In the genomic region with DNA sequence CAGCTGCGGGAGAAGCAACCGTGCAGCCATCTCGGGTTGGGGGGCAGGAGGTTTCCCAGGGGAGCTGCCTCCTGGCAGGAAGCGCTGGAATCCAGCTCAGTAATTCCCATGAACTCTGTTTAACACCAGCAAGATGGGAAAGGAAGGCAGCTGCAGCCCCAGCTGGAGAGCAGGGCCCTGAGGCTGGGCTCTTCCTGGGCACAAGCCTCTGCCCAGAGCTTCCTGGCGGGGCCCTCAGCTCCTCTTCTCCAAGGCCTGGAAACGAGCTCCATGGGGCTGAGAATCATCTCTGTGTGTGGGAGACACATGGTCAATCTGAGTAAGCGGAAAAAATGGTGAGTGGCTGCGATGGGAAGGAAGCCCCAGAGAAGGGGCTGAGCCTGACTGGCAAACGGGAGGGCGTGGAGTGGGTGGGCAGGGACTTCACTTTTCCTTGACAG, we compare ENCODE assay signal across 8 cellular contexts. TPM values are rescaled to one million over a fixed set of nuclear protein-coding genes. Genes with fewer than 3 reads are reported as not detected.
DNase-seq lines count a peak whose midpoint lies in the region; ATAC-seq, FAIRE-seq and TF ChIP-seq lines count a peak whose summit lies in the region.

No MANE protein-coding gene starts in this region.

- no peak for DNase-seq in GM12891 (ENCODE audit: insufficient read length, low spot score)
- peak; percentile 25 for DNase-seq in RPMI8226
- DNase-seq in chondrocyte (ENCODE audit: low spot score): no peak
- DNase-seq in stimulated activated CD4-positive, alpha-beta T cell treated with anti-CD3 and anti-CD28 coated beads, Interleukin-1b, Interleukin-23, amount 100 ng/mL, for 48 hours: peak; percentile 58
- DNase-seq in GM23338 (ENCODE audit: low spot score): no peak
- no peak for DNase-seq in ascending aorta (ENCODE audit: low spot score in 2 of 2)

- intact Hi-C loops in ascending aorta (cut with DNase I): no loop called here

- no peaks in the 10 kb centered on the region for H3K27me3 Mint-ChIP-seq in chondrocyte (ENCODE audit: low read depth)
- H3K27me3 Mint-ChIP-seq in GM23338 (ENCODE audit: insufficient read depth, low read depth, poor library complexity): peaks cover 8% of the 10 kb centered on the region

- peaks cover 15% of the 10 kb centered on the region for H3K4me1 ChIP-seq in GM23338 (ENCODE audit: insufficient read depth)
- peaks cover 0 to 6% of the 10 kb centered on the region in 2 donors for H3K4me1 ChIP-seq in ascending aorta

- no peak for TF ChIP-seq CTCF in chondrocyte (IDR thresholded peaks at IDR 0.05)
- TF ChIP-seq CTCF in GM23338 (conservative IDR thresholded peaks at IDR 0.05; ENCODE audit: low read depth in 2 of 2): no peak
- no peak for TF ChIP-seq CTCF in ascending aorta (IDR thresholded peaks at IDR 0.05)

- H3K4me3 ChIP-seq in GM23338 (no peak overlapping the region), ascending aorta (no peak overlapping the region)

- H4K20me1 ChIP-seq in GM23338 (replicated peaks; ENCODE audit: insufficient read depth): no peaks in the 10 kb centered on the region; the same call in 1 of the 2 replicates

- FAIRE-seq in GM12891 (lab: Jason Lieb, UNC): peak; percentile 5

- H3K4me1 Mint-ChIP-seq in chondrocyte (ENCODE audit: low read depth) (peaks cover 32% of the 10 kb centered on the region), GM23338 (peaks cover 40% of the 10 kb centered on the region)

- no peak for ATAC-seq in HG03432 (IDR thresholded peaks at IDR 0.05; ENCODE audit: unreplicated experiment)
- no peak for ATAC-seq in GM21737 (IDR thresholded peaks at IDR 0.05; ENCODE audit: unreplicated experiment)
- no peak for ATAC-seq in GM23338

- H3K79me2 ChIP-seq in GM23338 (replicated peaks; ENCODE audit: insufficient read depth): peaks cover 10% of the 10 kb centered on the region

- H2AFZ ChIP-seq in GM23338: no peak overlapping the region

- H3K9me3 Mint-ChIP-seq in chondrocyte (ENCODE audit: low read depth) (peaks cover 3% of the 10 kb centered on the region), GM23338 (no peaks in the 10 kb centered on the region)

- no peaks in the 10 kb centered on the region for H3K9me3 ChIP-seq in ascending aorta

- no peak overlapping the region for H3K4me2 ChIP-seq in GM23338

- H3K27me3 ChIP-seq in GM23338 (ENCODE audit: insufficient read depth): no peaks in the 10 kb centered on the region
- no peaks in the 10 kb centered on the region for H3K27me3 ChIP-seq in ascending aorta

- peak overlapping the region; percentile 53 for H3K27ac Mint-ChIP-seq in chondrocyte (ENCODE audit: unreplicated experiment)
- H3K27ac Mint-ChIP-seq in GM23338: no peak overlapping the region; the same call in 1 of the 2 replicates

- no peak for TF ChIP-seq POLR2A in GM12891 (IDR thresholded peaks at IDR 0.05; ENCODE audit: low read depth, low read length)

- H3K36me3 ChIP-seq in GM23338 (ENCODE audit: insufficient read depth): peaks cover 6% of the 10 kb centered on the region; the same call in 1 of the 2 replicates
- peaks cover 0 to 21% of the 10 kb centered on the region in 2 donors for H3K36me3 ChIP-seq in ascending aorta

- H3K4me3 Mint-ChIP-seq in chondrocyte (ENCODE audit: unreplicated experiment): no peak overlapping the region
- H3K4me3 Mint-ChIP-seq in GM23338: no peak overlapping the region

- peaks cover 7% of the 10 kb centered on the region; the same call in 1 of the 2 replicates for H3F3A ChIP-seq in GM23338 (replicated peaks; ENCODE audit: low read depth)

- no peak overlapping the region for H3K27ac ChIP-seq in GM23338 (ENCODE audit: low read depth)
- H3K27ac ChIP-seq in ascending aorta: no peak overlapping the region

- peaks cover 2% of the 10 kb centered on the region for H3K36me3 Mint-ChIP-seq in chondrocyte (ENCODE audit: low read depth)
- peaks cover 19% of the 10 kb centered on the region for H3K36me3 Mint-ChIP-seq in GM23338 (ENCODE audit: low read depth)

- no peaks in the 10 kb centered on the region for H3K9me2 ChIP-seq in GM23338 (ENCODE audit: insufficient read depth)

TF ChIP-seq in GM12891, 5 proteins besides CTCF, POLR2A, EP300 and RAD21:
- no peak for TF ChIP-seq SPI1 (IDR thresholded peaks at IDR 0.05; ENCODE audit: low read depth, low read length)
- TF ChIP-seq POU2F2 (IDR thresholded peaks at IDR 0.05; ENCODE audit: low read depth, low read length): no peak
- no peak for TF ChIP-seq PAX5 (IDR thresholded peaks at IDR 0.05; ENCODE audit: insufficient read depth, low read length, severe bottlenecking)
- no peak for TF ChIP-seq POLR2AphosphoS5 (IDR thresholded peaks at IDR 0.05; ENCODE audit: low read depth, low read length)
- TF ChIP-seq TAF1 (IDR thresholded peaks at IDR 0.05; ENCODE audit: low read depth, low read length): no peak

TF ChIP-seq in GM23338, 12 proteins besides CTCF, POLR2A, EP300 and RAD21 (continues in another document):
- TF ChIP-seq JUNB (IDR thresholded peaks at IDR 0.05; ENCODE audit: unreplicated experiment): no peak
- no peak for TF ChIP-seq STAT1 (IDR thresholded peaks at IDR 0.05; ENCODE audit: unreplicated experiment)
- TF ChIP-seq REST (IDR thresholded peaks at IDR 0.05; ENCODE audit: unreplicated experiment): no peak

RNA-seq across cellular contexts. Expression of gene MRPL36, which starts 6.3 kb away (rescaled TPM):
- 107 TPM for polyA plus RNA-seq in GM12891 (2012; ENCODE audit: low read depth, missing spikeins)
- total RNA-seq in chondrocyte (37.4 to 50.8 TPM (median 48.3 TPM) in 3 replicates), ascending aorta (21.4 TPM)
- total RNA-seq in GM23338 (2014; rRNA removed; shearing (Covaris generic)): 47.5 and 79.9 TPM in 2 replicates
- polyA plus RNA-seq in GM23338 (2016; fragmentation: Nextera tagmentation; extraction: Ambion mirVana): 143 and 149 TPM in 2 replicates

RNA-seq across cellular contexts. Expression of gene NDUFS6, which starts 7.9 kb away (rescaled TPM):
- polyA plus RNA-seq in GM12891 (2012; ENCODE audit: low read depth, missing spikeins): 106 TPM
- 23.7 to 31.3 TPM (median 25.7 TPM) in 3 replicates for total RNA-seq in chondrocyte
- total RNA-seq in GM23338 (2014; rRNA removed; shearing (Covaris generic)): 82.1 and 94.8 TPM in 2 replicates
- polyA plus RNA-seq in GM23338 (2016; fragmentation: Nextera tagmentation; extraction: Ambion mirVana): 279 and 289 TPM in 2 replicates
- 29.8 TPM for total RNA-seq in ascending aorta

Comparison
In these comparisons a context has a peak if more than half of its experiments do, and no peak if none do; other contexts are left out.
1. DNase-seq: peak in RPMI8226 (single experiment) and stimulated activated CD4-positive, alpha-beta T cell treated with anti-CD3 and anti-CD28 coated beads, Interleukin-1b, Interleukin-23, amount 100 ng/mL, for 48 hours (single experiment); none in GM12891 (single experiment), chondrocyte (single experiment), GM23338 (single experiment) and ascending aorta (0 of 2).